1 cellular context compared by ENCODE assay signal in genomic region chr2:231709981-231710750, GRCh38.
TF ChIP-seq lines count a peak whose summit lies in the region.

No MANE protein-coding gene starts in this region.

TF ChIP-seq in K562, 482 proteins besides CTCF, POLR2A, EP300 and RAD21 (continued from another document and continues in another):
- TF ChIP-seq PBX2 (CRISPR knock-in tag; IDR thresholded peaks at IDR 0.05; ENCODE audit: low read depth) (no peak), PBX2 (tag; conservative IDR thresholded peaks at IDR 0.05; ENCODE audit: low read depth) (no peak), JUN (IDR thresholded peaks at IDR 0.05; ENCODE audit: borderline replicate concordance, low read depth, low read length) (peak; percentile 45; the same call in 1 of the 2 replicates), JUN (CRISPR knock-in tag; IDR thresholded peaks at IDR 0.05; ENCODE audit: borderline replicate concordance) (no peak), BCL6 (CRISPR knock-in tag; IDR thresholded peaks at IDR 0.05) (no peak), SREBF1 (IDR thresholded peaks at IDR 0.05; ENCODE audit: borderline replicate concordance, low read depth, low read length) (no peak), FIP1L1 (IDR thresholded peaks at IDR 0.05; ENCODE audit: low read depth, low read length, poor library complexity, severe bottlenecking) (peak; percentile 75), SMARCA4 (IDR thresholded peaks at IDR 0.05) (no peak), C11orf30 (IDR thresholded peaks at IDR 0.05; ENCODE audit: low read depth) (no peak), POLR2G (IDR thresholded peaks at IDR 0.05; ENCODE audit: low read depth, low read length) (peak; percentile 84), E2F3 (CRISPR knock-in tag; IDR thresholded peaks at IDR 0.05) (peak; percentile 90), PRPF4 (IDR thresholded peaks at IDR 0.05; ENCODE audit: insufficient read depth, low read depth, low read length, poor library complexity, severe bottlenecking) (peak; percentile 78), CREM (IDR thresholded peaks at IDR 0.05; ENCODE audit: low read depth) (peak; percentile 31; the same call in 1 of the 2 replicates), FOXP1 (CRISPR knock-in tag; IDR thresholded peaks at IDR 0.05) (peak; percentile 87; the same call in 1 of the 2 replicates), ZNF398 (CRISPR knock-in tag; IDR thresholded peaks at IDR 0.05) (no peak), BCOR (IDR thresholded peaks at IDR 0.05) (no peak), FOXK2 (conservative IDR thresholded peaks at IDR 0.05 in 1 of 2, IDR thresholded peaks at IDR 0.05 in 1 of 2; ENCODE audit: low read depth in 2 of 2) (no peak), XRCC3 (IDR thresholded peaks at IDR 0.05) (no peak), ZNF124 (CRISPR knock-in tag; IDR thresholded peaks at IDR 0.05) (no peak), ZNF143 (CRISPR knock-in tag; IDR thresholded peaks at IDR 0.05) (peak; percentile 47; the same call in 1 of the 2 replicates), GATAD2B (IDR thresholded peaks at IDR 0.05; ENCODE audit: borderline replicate concordance) (peak; percentile 63; the same call in 1 of the 2 replicates), IRF2 (CRISPR knock-in tag; IDR thresholded peaks at IDR 0.05) (no peak), ZNF324 (CRISPR knock-in tag; IDR thresholded peaks at IDR 0.05) (no peak), HNRNPUL1 (IDR thresholded peaks at IDR 0.05; ENCODE audit: low read length) (no peak), CC2D1A (IDR thresholded peaks at IDR 0.05) (no peak), KLF16 (IDR thresholded peaks at IDR 0.05) (peak; percentile 32; the same call in 1 of the 2 replicates), PPARD (CRISPR knock-in tag; IDR thresholded peaks at IDR 0.05) (no peak), ARID3B (CRISPR knock-in tag; IDR thresholded peaks at IDR 0.05; ENCODE audit: borderline replicate concordance) (no peak), NR3C1 (CRISPR knock-in tag; IDR thresholded peaks at IDR 0.05) (peak; percentile 78; the same call in 1 of the 2 replicates), FOXP4 (CRISPR knock-in tag; IDR thresholded peaks at IDR 0.05; ENCODE audit: borderline replicate concordance) (no peak), SRSF3 (IDR thresholded peaks at IDR 0.05; ENCODE audit: insufficient read depth, low read length) (no peak), ZNF23 (CRISPR knock-in tag; IDR thresholded peaks at IDR 0.05) (no peak), SIN3A (IDR thresholded peaks at IDR 0.05; ENCODE audit: borderline replicate concordance in 2 of 2, control insufficient read depth in 1 of 2, low read depth in 2 of 2, low read length in 2 of 2) (peak; percentile 64 to 71; a peak in 2 of 4 replicates), RBM25 (IDR thresholded peaks at IDR 0.05; ENCODE audit: low read depth, low read length, severe bottlenecking) (peak; percentile 40), PHF21A (IDR thresholded peaks at IDR 0.05; ENCODE audit: borderline replicate concordance, low read depth) (no peak), ATF1 (CRISPR knock-in tag; IDR thresholded peaks at IDR 0.05) (no peak), ATF1 (tag; IDR thresholded peaks at IDR 0.05) (peak; percentile 28; the same call in 1 of the 2 replicates), COPS2 (conservative IDR thresholded peaks at IDR 0.05) (no peak), CCAR2 (IDR thresholded peaks at IDR 0.05; ENCODE audit: low read depth, low read length) (no peak), ARNT (IDR thresholded peaks at IDR 0.05) (no peak), ZNF79 (CRISPR knock-in tag; IDR thresholded peaks at IDR 0.05; ENCODE audit: low read depth) (no peak), SRF (CRISPR knock-in tag; IDR thresholded peaks at IDR 0.05) (no peak), ZNF668 (CRISPR knock-in tag; IDR thresholded peaks at IDR 0.05) (no peak), SMAD4 (CRISPR knock-in tag; conservative IDR thresholded peaks at IDR 0.05) (peak; percentile 69), ZNF212 (CRISPR knock-in tag; IDR thresholded peaks at IDR 0.05) (no peak), PTTG1 (tag; IDR thresholded peaks at IDR 0.05; ENCODE audit: low read depth) (no peak), ZNF197 (CRISPR knock-in tag; IDR thresholded peaks at IDR 0.05; ENCODE audit: low read depth) (0 out of 2 replicates have a peak, but pooled peaks have one; percentile 61), RUNX1 (IDR thresholded peaks at IDR 0.05; ENCODE audit: low read depth) (no peak), CREB3L1 (IDR thresholded peaks at IDR 0.05; ENCODE audit: borderline replicate concordance, low read depth) (peak; percentile 36; the same call in 1 of the 2 replicates), CGGBP1 (CRISPR knock-in tag; IDR thresholded peaks at IDR 0.05) (no peak), ZNF280A (IDR thresholded peaks at IDR 0.05; ENCODE audit: low read depth, partially characterized antibody) (no peak), HINFP (tag; conservative IDR thresholded peaks at IDR 0.05; ENCODE audit: low read depth) (no peak), ZBTB1 (CRISPR knock-in tag; IDR thresholded peaks at IDR 0.05; ENCODE audit: borderline replicate concordance, low read depth) (no peak; the same call in 1 of the 2 replicates)
